In the genomic region with DNA sequence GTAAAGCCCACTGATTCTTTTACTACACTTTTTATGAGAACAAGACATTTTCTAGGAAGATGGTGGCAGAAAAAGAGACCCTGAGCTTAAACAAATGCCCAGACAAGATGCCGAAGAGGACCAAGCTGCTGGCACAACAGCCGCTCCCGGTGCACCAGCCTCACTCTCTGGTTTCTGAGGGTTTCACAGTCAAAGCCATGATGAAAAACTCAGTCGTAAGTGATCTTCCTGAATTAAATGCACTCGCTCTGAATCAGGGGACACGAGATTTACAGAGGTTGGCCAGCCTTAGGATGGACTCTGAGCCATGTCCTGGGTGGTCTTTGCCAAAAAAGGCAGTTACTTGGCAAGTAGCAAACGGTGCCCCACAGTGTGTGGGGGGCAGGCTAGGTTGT, we compare ENCODE assay signal across 8 cellular contexts. TPM values are rescaled to one million over a fixed set of nuclear protein-coding genes. Genes with fewer than 3 reads are reported as not detected.
DNase-seq lines count a peak whose midpoint lies in the region; ATAC-seq and TF ChIP-seq lines count a peak whose summit lies in the region.

No MANE protein-coding gene starts in this region.

- H3K4me1 ChIP-seq in MM.1S (ENCODE audit: low read length) (no peaks in the 10 kb centered on the region), colonic mucosa (peaks cover 15% of the 10 kb centered on the region)

- H3K36me3 ChIP-seq in MM.1S (replicated peaks; ENCODE audit: insufficient read depth, low read length), result no peaks in the 10 kb centered on the region
- no peaks in the 10 kb centered on the region for H3K36me3 ChIP-seq in colonic mucosa

- H3K4me1 Mint-ChIP-seq in nephron progenitor cell, result peaks cover 40% of the 10 kb centered on the region

- H3K9me3 ChIP-seq in MM.1S (replicated peaks; ENCODE audit: insufficient read depth, low read length), result no peaks in the 10 kb centered on the region
- H3K9me3 ChIP-seq in colonic mucosa, result no peaks in the 10 kb centered on the region

- no peaks in the 10 kb centered on the region for H3K79me2 ChIP-seq in MM.1S (ENCODE audit: low read length)

- intact Hi-C loops in colonic mucosa (cut with DNase I), result no loop called here

- H3K9me2 ChIP-seq in MM.1S (replicated peaks; ENCODE audit: insufficient read depth, low read length), result no peaks in the 10 kb centered on the region

- H3K27ac ChIP-seq in MM.1S (ENCODE audit: low read length) (no peak overlapping the region), colonic mucosa (no peak overlapping the region)

- no peaks in the 10 kb centered on the region for H3K27me3 ChIP-seq in MM.1S (replicated peaks; ENCODE audit: insufficient read depth, low read length)
- no peaks in the 10 kb centered on the region for H3K27me3 ChIP-seq in colonic mucosa

- no peaks in the 10 kb centered on the region for H4K20me1 ChIP-seq in MM.1S (ENCODE audit: insufficient read depth, low read length)

- peak overlapping the region; percentile 39; the same call in 1 of the 2 replicates for H3K4me2 ChIP-seq in MM.1S (ENCODE audit: low read depth, low read length)

- ATAC-seq in HG02885 (IDR thresholded peaks at IDR 0.05; ENCODE audit: poor library complexity, unreplicated experiment), result no peak

- H3K27ac Mint-ChIP-seq in nephron progenitor cell, result peak overlapping the region; percentile 95

- DNase-seq in AG08395 (ENCODE audit: low spot score), result peak; percentile 4
- DNase-seq in MM.1S, result no peak
- DNase-seq in colonic mucosa, result no peak
- peak; percentile 5 for DNase-seq in nephron progenitor cell
- DNase-seq in central memory CD4-positive, alpha-beta T cell, result no peak
- no peak for DNase-seq in DMS153 (lab: John Stamatoyannopoulos, UW)
- DNase-seq in NCI-H1105 treated with DMSO at 0.1 percent for 48 hours (lab: John Stamatoyannopoulos, UW), result no peak

- peak overlapping the region; percentile 13; the same call in 1 of the 2 replicates for H3K9ac ChIP-seq in MM.1S (ENCODE audit: low read length)
- peak overlapping the region in 1 of 2 donors; percentile 79 for H3K9ac ChIP-seq in colonic mucosa (ENCODE audit: low read depth in 2 of 2, low read length in 2 of 2)

- no peak for TF ChIP-seq CTCF in MM.1S (IDR thresholded peaks at IDR 0.05; ENCODE audit: low read length)
- no peak for TF ChIP-seq CTCF in colonic mucosa (IDR thresholded peaks at IDR 0.05)
- TF ChIP-seq CTCF in nephron progenitor cell (IDR thresholded peaks at IDR 0.05), result no peak

- H3K4me3 Mint-ChIP-seq in nephron progenitor cell, result peak overlapping the region; percentile 71

- no peak overlapping the region for H3K4me3 ChIP-seq in MM.1S (ENCODE audit: low read length)
- H3K4me3 ChIP-seq in colonic mucosa, result peak overlapping the region; percentile 87

- no peaks in the 10 kb centered on the region for H3K36me3 Mint-ChIP-seq in nephron progenitor cell (ENCODE audit: low read depth)

- no peak overlapping the region for H2AFZ ChIP-seq in MM.1S (ENCODE audit: low read length)

- no peaks in the 10 kb centered on the region for H3K9me3 Mint-ChIP-seq in nephron progenitor cell

- H3F3A ChIP-seq in MM.1S (ENCODE audit: insufficient read depth, low read length), result no peaks in the 10 kb centered on the region

- peaks cover 3% of the 10 kb centered on the region for H3K27me3 Mint-ChIP-seq in nephron progenitor cell (ENCODE audit: low read depth, poor library complexity)

RNA-seq across cellular contexts. Expression of a gene that starts 0.4 kb away (rescaled TPM):
- total RNA-seq in colonic mucosa, result 1 to 10 TPM in 1 of 2 donors, not detected in 1; 1.7 TPM

RNA-seq across cellular contexts. Expression of a gene that starts 0.6 kb away (rescaled TPM):
- 1 to 10 TPM; 3.7 to 8.1 TPM for total RNA-seq in colonic mucosa

Comparison
In these comparisons a context has a peak if more than half of its experiments do, and no peak if none do; other contexts are left out.
1. DNase-seq: peak in AG08395 (single experiment) and nephron progenitor cell (single experiment); none in MM.1S (single experiment), colonic mucosa (single experiment), central memory CD4-positive, alpha-beta T cell (single experiment), DMS153 (single experiment) and NCI-H1105 treated with DMSO at 0.1 percent for 48 hours (single experiment).